In genomic region chr3:13890377-13891016, GRCh38 we compare ENCODE assay signal across 1 cellular context.
TF ChIP-seq lines count a peak whose summit lies in the region.

No MANE protein-coding gene starts in this region.

TF ChIP-seq in K562, 482 proteins besides CTCF, POLR2A, EP300 and RAD21 (continued from another document and continues in another):
- TF ChIP-seq CUX1 (CRISPR knock-in tag; IDR thresholded peaks at IDR 0.05) (no peak), ELF4 (CRISPR knock-in tag; IDR thresholded peaks at IDR 0.05) (no peak), ZBTB8A (IDR thresholded peaks at IDR 0.05; ENCODE audit: partially characterized antibody) (no peak), ZNF311 (CRISPR knock-in tag; IDR thresholded peaks at IDR 0.05) (no peak), ZNF277 (CRISPR knock-in tag; IDR thresholded peaks at IDR 0.05; ENCODE audit: borderline replicate concordance) (no peak), ZFP36 (IDR thresholded peaks at IDR 0.05; ENCODE audit: low read depth, low read length, partially characterized antibody) (no peak), ATF6 (CRISPR knock-in tag; IDR thresholded peaks at IDR 0.05) (0 out of 2 replicates have a peak, but pooled peaks have one; percentile 2), CTBP1 (IDR thresholded peaks at IDR 0.05; ENCODE audit: borderline replicate concordance) (peak; percentile 59; the same call in 1 of the 2 replicates), ZNF551 (CRISPR knock-in tag; IDR thresholded peaks at IDR 0.05) (no peak), SMAD1 (IDR thresholded peaks at IDR 0.05; ENCODE audit: low read depth, low read length, partially characterized antibody) (no peak), ZNF609 (CRISPR knock-in tag; IDR thresholded peaks at IDR 0.05; ENCODE audit: borderline replicate concordance) (no peak), HINFP (tag; conservative IDR thresholded peaks at IDR 0.05; ENCODE audit: low read depth) (no peak), E2F4 (CRISPR knock-in tag; IDR thresholded peaks at IDR 0.05; ENCODE audit: low read depth) (no peak), ZNF79 (CRISPR knock-in tag; IDR thresholded peaks at IDR 0.05; ENCODE audit: low read depth) (no peak), ZNF507 (tag; conservative IDR thresholded peaks at IDR 0.05) (no peak), ZNF121 (CRISPR knock-in tag; conservative IDR thresholded peaks at IDR 0.05) (no peak), NELFE (IDR thresholded peaks at IDR 0.05; ENCODE audit: insufficient read depth, insufficient read length) (no peak), GABPB1 (CRISPR knock-in tag; IDR thresholded peaks at IDR 0.05) (peak; percentile 22; the same call in 1 of the 2 replicates), TRIM24 (IDR thresholded peaks at IDR 0.05) (no peak), ZBTB9 (CRISPR knock-in tag; IDR thresholded peaks at IDR 0.05) (no peak), XRCC5 (IDR thresholded peaks at IDR 0.05; ENCODE audit: low read depth, low read length) (no peak), HBP1 (CRISPR knock-in tag; IDR thresholded peaks at IDR 0.05) (no peak), SP2 (IDR thresholded peaks at IDR 0.05; ENCODE audit: extremely low read depth, low read depth, low read length, poor library complexity, severe bottlenecking) (no peak), GATAD2A (IDR thresholded peaks at IDR 0.05) (0 out of 2 replicates have a peak, but pooled peaks have one; percentile 31), KHSRP (IDR thresholded peaks at IDR 0.05) (no peak), ZNF639 (CRISPR knock-in tag; conservative IDR thresholded peaks at IDR 0.05 in 1 of 2, IDR thresholded peaks at IDR 0.05 in 1 of 2) (no peak), DEAF1 (CRISPR knock-in tag; IDR thresholded peaks at IDR 0.05) (no peak), E2F5 (CRISPR knock-in tag; IDR thresholded peaks at IDR 0.05) (no peak), PHF20 (IDR thresholded peaks at IDR 0.05; ENCODE audit: partially characterized antibody) (no peak), ZNF76 (CRISPR knock-in tag; IDR thresholded peaks at IDR 0.05; ENCODE audit: borderline replicate concordance) (no peak), NCOA1 (IDR thresholded peaks at IDR 0.05; ENCODE audit: low read depth) (no peak), TCF15 (CRISPR knock-in tag; IDR thresholded peaks at IDR 0.05) (no peak), MECOM (CRISPR knock-in tag; IDR thresholded peaks at IDR 0.05) (no peak)
